19 cellular contexts compared by ENCODE assay signal in the genomic region with DNA sequence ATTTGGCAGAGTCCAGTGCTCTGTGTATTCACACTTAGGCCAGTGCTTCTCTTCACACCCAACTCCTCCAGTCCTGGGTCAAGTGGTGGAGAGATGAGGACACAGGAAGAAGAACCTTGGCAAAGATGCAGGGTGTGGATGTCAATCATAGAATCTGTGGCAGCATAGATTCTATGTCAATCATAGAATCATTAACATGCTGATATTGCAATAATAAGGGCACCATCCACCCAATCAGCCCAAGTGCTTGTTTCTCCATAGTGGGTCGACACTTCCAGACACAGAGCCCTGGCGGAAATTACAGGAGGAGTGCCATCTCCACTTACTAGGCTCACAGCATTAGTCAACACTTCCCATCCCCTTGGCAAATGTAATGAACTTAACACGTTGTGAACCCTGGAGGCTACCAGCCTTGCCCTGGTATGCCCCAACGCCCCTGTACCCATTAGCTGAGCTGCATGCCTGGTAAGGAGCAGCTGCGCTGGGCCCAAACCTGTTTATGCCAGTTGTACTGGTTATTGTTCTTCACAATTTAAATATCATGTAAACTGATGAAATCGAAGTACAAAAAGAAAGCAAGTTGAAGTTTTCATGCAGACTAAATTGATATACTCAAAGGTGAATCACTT.
"Had no signal": no experiment of that assay in that cellular context is flagged by ENCODE, and none has a peak within 500 bp of the region (broad histone marks: within the 10 kb centered on the region; RNA-seq: fewer than 3 reads in every experiment).

No MANE protein-coding gene starts in this region.

- H3K4me1 ChIP-seq: SJSA1 had no signal

- DNase-seq: KBM-7, MV-4-11, NCI-H1048, NCI-H1105, NCI-H146, NCI-H1694 treated with DMSO at 0.1 percent for 48 hours, NCI-H1930, NCI-H2081, NCI-H2107, NCI-H2227 treated with DMSO at 0.1 percent for 48 hours, NCI-H524, NCI-H526 treated with DMSO at 0.1 percent for 48 hours, NCI-H748 treated with DMSO at 0.1 percent for 48 hours, Right ventricle myocardium superior, RPMI8226, SIG-M5 had no signal

- H3K9me3 ChIP-seq: SJSA1 had no signal

- H3K4me3 ChIP-seq: SJSA1, SK-N-MC had no signal

- H3K36me3 ChIP-seq: SJSA1 had no signal

- H3K27ac ChIP-seq: SJSA1, SK-N-MC had no signal

- FAIRE-seq: RCC 7860 had no signal
